Comparison of ENCODE assay signal across 17 cellular contexts in the genomic region with DNA sequence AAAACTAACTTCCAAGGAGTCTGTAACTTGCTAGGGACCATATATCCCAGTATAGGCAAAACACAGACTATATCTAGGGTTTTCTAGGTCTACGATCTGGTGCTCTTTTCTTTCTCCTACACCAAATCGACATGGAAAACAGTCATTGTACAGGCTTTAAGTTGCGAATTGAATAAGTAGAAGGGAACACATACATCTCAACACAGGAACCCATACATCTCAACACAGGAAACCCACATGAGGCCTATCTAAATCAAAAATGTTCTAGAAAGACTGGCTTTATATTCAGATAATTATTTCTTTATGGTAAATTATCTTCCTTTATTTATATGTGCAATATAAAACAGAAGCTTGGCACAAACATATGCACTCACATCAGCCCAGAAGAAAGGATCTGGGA.
"Had no signal": no experiment of that assay in that cellular context is flagged by ENCODE, and none has a peak within 500 bp of the region (broad histone marks: within the 10 kb centered on the region; RNA-seq: fewer than 3 reads in every experiment).

No MANE protein-coding gene starts in this region.

- H3K4me3 ChIP-seq: esophagus squamous epithelium, left ventricle myocardium inferior, lower lobe of right lung, sigmoid colon, skin epidermis, stomach had no signal

- H3K27me3 Mint-ChIP-seq: dendritic cell treated with granulocyte-macrophage colony-stimulating factor and Interleukin-4, amounts not matched to agents 40 ng/mL and 50 ng/mL, for 4 days had no signal

- H3K4me3 Mint-ChIP-seq: dendritic cell treated with granulocyte-macrophage colony-stimulating factor and Interleukin-4, amounts not matched to agents 40 ng/mL and 50 ng/mL, for 4 days had no signal

- H3K27ac Mint-ChIP-seq: dendritic cell treated with granulocyte-macrophage colony-stimulating factor and Interleukin-4, amounts not matched to agents 40 ng/mL and 50 ng/mL, for 4 days had no signal

- DNase-seq: esophagus squamous epithelium; foreskin fibroblast; kidney; left cardiac atrium; left ventricle myocardium inferior; lower lobe of right lung; mesenchymal stem cell; midbrain; posterior cingulate gyrus; sigmoid colon; stimulated activated CD4-positive, alpha-beta T cell treated with anti-CD3 and anti-CD28 coated beads, Interleukin-2, amount 100 ng/mL, for 24 hours; stimulated activated CD4-positive, alpha-beta T cell treated with anti-CD3 and anti-CD28 coated beads, Interleukin-4, amount 100 ng/mL, for 4 hours; stimulated activated naive CD4-positive, alpha-beta T cell; stomach; trophoblast cell had no signal

- ATAC-seq: left cardiac atrium, lower lobe of right lung had no signal

- H3K27ac ChIP-seq: esophagus squamous epithelium, left ventricle myocardium inferior, lower lobe of right lung, sigmoid colon, skin epidermis, stomach had no signal

- H3K9me3 Mint-ChIP-seq: dendritic cell treated with granulocyte-macrophage colony-stimulating factor and Interleukin-4, amounts not matched to agents 40 ng/mL and 50 ng/mL, for 4 days had no signal

- H3K27me3 ChIP-seq: esophagus squamous epithelium, sigmoid colon, stomach had no signal

- H3K9me3 ChIP-seq: sigmoid colon had no signal
